ENCODE assay signal across 22 cellular contexts in genomic region chr1:206719169-206719839, GRCh38. TPM values are rescaled to one million over a fixed set of nuclear protein-coding genes. Genes with fewer than 3 reads are reported as not detected.
DNase-seq lines count a peak whose midpoint lies in the region; ATAC-seq and TF ChIP-seq lines count a peak whose summit lies in the region.
"Had no signal": no experiment of that assay in that cellular context is flagged by ENCODE, and none has a peak within 500 bp of the region (broad histone marks: within the 10 kb centered on the region; RNA-seq: fewer than 3 reads in every experiment).

No MANE protein-coding gene starts in this region.

- peak overlapping the region in 5 of 7 donors; percentile 37 to 76 (median 62) for H3K27ac Mint-ChIP-seq in CD4-positive, alpha-beta memory T cell
- peak overlapping the region; percentile 96 for H3K27ac Mint-ChIP-seq in memory B cell
- no peak overlapping the region for H3K27ac Mint-ChIP-seq in endodermal cell

- POLR2A ChIA-PET in CD4-positive, alpha-beta memory T cell (lab: Charles Lee; ENCODE audit: partially characterized antibody) = interaction anchor here (1.0 to 1.1 kb wide), 2 partner anchors 13 to 199 kb away, joined by 3 to 4 read pairs; no protein-coding TSS in a partner anchor

- no peak for DNase-seq in CD4-positive, alpha-beta memory T cell
- DNase-seq in GM13976 (ENCODE audit: low spot score) (peak; percentile 64), memory B cell (ENCODE audit: low spot score in 2 of 2) (peak in 1 of 2 donors; percentile 49), nucleus accumbens (lab: John Stamatoyannopoulos, UW) (no peak), SKM-1 treated with dmso at 0.1 percent for 144 hours (lab: John Stamatoyannopoulos, UW; ENCODE audit: unreplicated experiment) (no peak), posterior cingulate gyrus (no peak), endodermal cell (no peak)
- DNase-seq: activated CD4-positive, alpha-beta T cell treated with anti-CD3 and anti-CD28 coated beads for 1 hour; activated naive CD4-positive, alpha-beta T cell treated with anti-CD3 and anti-CD28 coated beads, Interleukin-2, amount 50 U/mL, for 16 hours; colonic mucosa; foreskin keratinocyte; IMR-90; left lung; NCI-H1930; NCI-H510A; stimulated activated CD4-positive, alpha-beta T cell treated with anti-CD3 and anti-CD28 coated beads, Interleukin-4, amount 100 ng/mL, for 24 hours; T1000 had no signal

- H3K9ac ChIP-seq in endodermal cell (ENCODE audit: extremely low read depth, low read length, poor library complexity, severe bottlenecking) = no peak overlapping the region
- H3K9ac ChIP-seq: parathyroid adenoma had no signal

- peaks cover 64% of the 10 kb centered on the region for H3K4me1 ChIP-seq in CD4-positive, alpha-beta memory T cell (ENCODE audit: insufficient read depth, low read length)
- H3K4me1 ChIP-seq in endodermal cell (ENCODE audit: control insufficient read depth, insufficient read depth, low read length) = peaks cover 10% of the 10 kb centered on the region
- H3K4me1 ChIP-seq: parathyroid adenoma had no signal

- H3K4me3 ChIP-seq in CD4-positive, alpha-beta memory T cell (ENCODE audit: low read length in 2 of 2) = no peak overlapping the region
- H3K4me3 ChIP-seq in endodermal cell (ENCODE audit: low read length) = no peak overlapping the region
- H3K4me3 ChIP-seq: colonic mucosa, left lung, SJSA1, skin epidermis had no signal

- 93 to 97% methylated on average over 3 to 10 of the region's 10 CpGs for WGBS in endodermal cell (ENCODE audit: insufficient coverage in 1 of 2, insufficient read length in 1 of 2), 2 experiments

- in situ Hi-C loops in GM13976 (cut with MboI; ENCODE audit: low sequenced_read_pairs, unreplicated experiment) = no loop called here

- no peaks in the 10 kb centered on the region for H3K36me3 Mint-ChIP-seq in CD4-positive, alpha-beta memory T cell
- H3K36me3 Mint-ChIP-seq in memory B cell = peaks cover 2% of the 10 kb centered on the region
- H3K36me3 Mint-ChIP-seq in endodermal cell (ENCODE audit: low read depth) = no peaks in the 10 kb centered on the region

- peak overlapping the region in 1 of 8 donors; percentile 4 for H3K4me3 Mint-ChIP-seq in CD4-positive, alpha-beta memory T cell
- peak overlapping the region; percentile 46 for H3K4me3 Mint-ChIP-seq in memory B cell
- H3K4me3 Mint-ChIP-seq in endodermal cell = no peak overlapping the region

- no peaks in the 10 kb centered on the region for H3K9me3 ChIP-seq in CD4-positive, alpha-beta memory T cell (ENCODE audit: control insufficient read depth in 1 of 2, low read length in 2 of 2)
- H3K9me3 ChIP-seq in endodermal cell (ENCODE audit: control insufficient read depth, low read length) = no peaks in the 10 kb centered on the region
- H3K9me3 ChIP-seq: colonic mucosa, left lung, SJSA1 had no signal

- TF ChIP-seq CTCF in GM13976 (IDR thresholded peaks at IDR 0.05; ENCODE audit: borderline replicate concordance, control extremely low read depth, extremely low read depth, insufficient read depth, missing control alignments) (no peak), endodermal cell (conservative IDR thresholded peaks at IDR 0.05) (no peak)

- no peak overlapping the region for H3K27ac ChIP-seq in CD4-positive, alpha-beta memory T cell (ENCODE audit: low read depth, low read length)
- no peak overlapping the region for H3K27ac ChIP-seq in endodermal cell (ENCODE audit: low read depth, low read length)
- H3K27ac ChIP-seq: colonic mucosa, foreskin keratinocyte, left lung, parathyroid adenoma, SJSA1 had no signal

- no peaks in the 10 kb centered on the region for H3K27me3 Mint-ChIP-seq in CD4-positive, alpha-beta memory T cell
- H3K27me3 Mint-ChIP-seq in memory B cell = no peaks in the 10 kb centered on the region
- H3K27me3 Mint-ChIP-seq in endodermal cell (ENCODE audit: insufficient read depth) = no peaks in the 10 kb centered on the region

- no peaks in the 10 kb centered on the region for H3K36me3 ChIP-seq in CD4-positive, alpha-beta memory T cell (ENCODE audit: insufficient read depth, low read length)
- H3K36me3 ChIP-seq in endodermal cell (ENCODE audit: control insufficient read depth, insufficient read depth, low read length) = no peaks in the 10 kb centered on the region
- H3K36me3 ChIP-seq: colonic mucosa, left lung had no signal

- ATAC-seq in HG03432 (IDR thresholded peaks at IDR 0.05; ENCODE audit: unreplicated experiment) (peak; percentile 43), memory B cell (ENCODE audit: low read depth) (peak; percentile 85)
- ATAC-seq: foreskin keratinocyte, left lung had no signal

- CTCF ChIA-PET in CD4-positive, alpha-beta memory T cell (lab: Charles Lee; ENCODE audit: partially characterized antibody) = interaction anchor here (0.9 to 2.4 kb wide), 9 partner anchors 8 to 330 kb away, joined by 3 to 10 read pairs (median 4); no protein-coding TSS in a partner anchor

- peaks cover 0 to 4% (median 0%) of the 10 kb centered on the region in 8 donors for H3K9me3 Mint-ChIP-seq in CD4-positive, alpha-beta memory T cell
- H3K9me3 Mint-ChIP-seq in memory B cell = no peaks in the 10 kb centered on the region
- H3K9me3 Mint-ChIP-seq in endodermal cell = no peaks in the 10 kb centered on the region

- intact Hi-C loops in CD4-positive, alpha-beta memory T cell (cut with micrococcal nuclease) = loop anchor here (5.0 kb wide), 1 partner anchor 37 kb away; the partner anchor contains the start of gene MAPKAPK2
- intact Hi-C loops in posterior cingulate gyrus (cut with DNase I) = no loop called here

- peaks cover 56 to 82% (median 71%) of the 10 kb centered on the region in 4 donors for H3K4me1 Mint-ChIP-seq in CD4-positive, alpha-beta memory T cell
- H3K4me1 Mint-ChIP-seq in memory B cell (peaks cover 63% of the 10 kb centered on the region), endodermal cell (peaks cover 34% of the 10 kb centered on the region)

- H3K27me3 ChIP-seq in CD4-positive, alpha-beta memory T cell (ENCODE audit: insufficient read depth, low read length) = no peaks in the 10 kb centered on the region
- H3K27me3 ChIP-seq in endodermal cell (ENCODE audit: control insufficient read depth, insufficient read depth, low read length, poor library complexity, severe bottlenecking) = no peaks in the 10 kb centered on the region
- H3K27me3 ChIP-seq: colonic mucosa, foreskin keratinocyte, left lung, SJSA1 had no signal

RNA-seq across cellular contexts. Expression of gene MAPKAPK2, which starts 34.6 kb away (rescaled TPM):
- 10 to 100 TPM; 71.7 to 72.8 TPM for total RNA-seq in CD4-positive, alpha-beta memory T cell
- polyA plus RNA-seq in CD4-positive, alpha-beta memory T cell = 1 to 10 TPM; 1.3 to 3.9 TPM
- total RNA-seq in endodermal cell = 10 to 100 TPM; 72.8 to 79.7 TPM
- 79.7 TPM for polyA plus RNA-seq in endodermal cell (2013, experiment 1 of 2)
- polyA plus RNA-seq in endodermal cell (2013, experiment 2 of 2) = 76.4 TPM

RNA-seq across cellular contexts. Expression of gene IL19, which starts 51.3 kb away (rescaled TPM):
- not detected for total RNA-seq in CD4-positive, alpha-beta memory T cell
- not detected for polyA plus RNA-seq in CD4-positive, alpha-beta memory T cell
- total RNA-seq in endodermal cell = not detected
- polyA plus RNA-seq in endodermal cell (2013, experiment 1 of 2) = not detected
- not detected for polyA plus RNA-seq in endodermal cell (2013, experiment 2 of 2)
- total RNA-seq: endothelial cell of umbilical vein, foreskin keratinocyte, IMR-90, left lung, SJSA1 had no signal
- polyA plus RNA-seq: endothelial cell of umbilical vein, foreskin keratinocyte, IMR-90 had no signal

RNA-seq across cellular contexts. Expression of gene IL10, which starts 53.0 kb away (rescaled TPM):
- total RNA-seq in CD4-positive, alpha-beta memory T cell = under 1 TPM; 0.28 to 0.32 TPM
- polyA plus RNA-seq in CD4-positive, alpha-beta memory T cell = under 1 TPM; 0.11 to 0.34 TPM
- total RNA-seq in endodermal cell = not detected
- not detected for polyA plus RNA-seq in endodermal cell (2013, experiment 1 of 2)
- not detected for polyA plus RNA-seq in endodermal cell (2013, experiment 2 of 2)
- total RNA-seq: endothelial cell of umbilical vein, foreskin keratinocyte, IMR-90, SJSA1 had no signal
- polyA plus RNA-seq: endothelial cell of umbilical vein, foreskin keratinocyte, IMR-90 had no signal
